In the genomic region with DNA sequence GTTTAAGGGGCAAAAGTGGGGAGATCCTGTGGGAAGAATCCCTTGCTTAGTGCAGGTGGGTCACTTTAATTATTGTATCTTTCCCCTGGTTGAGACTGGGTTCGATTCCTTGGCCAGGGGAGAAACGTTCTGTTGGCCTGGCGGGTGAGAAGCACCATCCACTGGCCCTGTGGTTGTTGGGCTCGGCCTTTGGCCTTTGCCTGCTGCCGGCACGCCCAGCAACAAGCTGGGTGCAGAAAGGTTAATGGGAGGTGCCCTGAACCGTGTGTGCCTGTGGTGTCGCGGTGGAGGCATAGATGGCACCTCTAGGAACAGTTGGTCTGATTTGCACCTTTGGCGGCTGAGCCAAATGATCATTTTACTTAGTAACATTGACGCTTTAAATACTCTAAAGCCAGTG, we compare ENCODE assay signal across 7 cellular contexts.
"Had no signal": no experiment of that assay in that cellular context is flagged by ENCODE, and none has a peak within 500 bp of the region (broad histone marks: within the 10 kb centered on the region; RNA-seq: fewer than 3 reads in every experiment).

No MANE protein-coding gene starts in this region.

- H3K4me1 Mint-ChIP-seq: IgD-negative memory B cell had no signal

- H3K36me3 Mint-ChIP-seq: IgD-negative memory B cell had no signal

- DNase-seq: IMR-90, KBM-7, KG1 had no signal

- H3K27ac Mint-ChIP-seq: IgD-negative memory B cell had no signal

- H3K27me3 Mint-ChIP-seq: IgD-negative memory B cell had no signal

- FAIRE-seq: HepG2, HTR-8/SVneo, K562 had no signal

- H3K4me3 Mint-ChIP-seq: IgD-negative memory B cell had no signal
